ENCODE assay signal across 8 cellular contexts in genomic region chrX:130172127-130172834, GRCh38. TPM values are rescaled to one million over a fixed set of nuclear protein-coding genes. Genes with fewer than 3 reads are reported as not detected.
DNase-seq lines count a peak whose midpoint lies in the region; ATAC-seq, FAIRE-seq and TF ChIP-seq lines count a peak whose summit lies in the region.

No MANE protein-coding gene starts in this region.

- peak overlapping the region in 3 of 4 donors; percentile 24 to 68 (median 30) for H3K27ac ChIP-seq in gastrocnemius medialis

- TF ChIP-seq CTCF in fibroblast of the aortic adventitia (IDR thresholded peaks at IDR 0.05; ENCODE audit: insufficient read depth, low read length) (no peak), gastrocnemius medialis (IDR thresholded peaks at IDR 0.05 in 4 of 5, conservative IDR thresholded peaks at IDR 0.05 in 1 of 5) (no peak)

- intact Hi-C loops in gastrocnemius medialis (cut with DNase I; ENCODE audit: low total_unique reads) = no loop called here

- in situ Hi-C loops in gastrocnemius medialis (cut with MboI; ENCODE audit: low sequenced_read_pairs in 4 of 4) = no loop called here

- H3K27me3 ChIP-seq in gastrocnemius medialis = peaks cover 0 to 6% (median 5%) of the 10 kb centered on the region in 3 donors

- ATAC-seq in gastrocnemius medialis = no peak
- ATAC-seq in HG03442 (IDR thresholded peaks at IDR 0.05; ENCODE audit: unreplicated experiment) = no peak

- no peaks in the 10 kb centered on the region for H3K36me3 ChIP-seq in gastrocnemius medialis

- TF ChIP-seq POLR2A in gastrocnemius medialis (IDR thresholded peaks at IDR 0.05) = no peak

- H3K4me3 ChIP-seq in fibroblast of the aortic adventitia (ENCODE audit: low read depth, low read length) (peak overlapping the region; percentile 56), gastrocnemius medialis (peak overlapping the region; percentile 47 to 53 (median 51))

- DNase-seq in GM19239 (ENCODE audit: insufficient read length, low spot score) = no peak
- peak; percentile 31 for DNase-seq in SK-N-DZ (ENCODE audit: low spot score)
- no peak for DNase-seq in fibroblast of the aortic adventitia (ENCODE audit: low read depth)
- DNase-seq in gastrocnemius medialis = no peak
- no peak for DNase-seq in HTR-8/SVneo (ENCODE audit: insufficient read length, low spot score)
- DNase-seq in SW480 (ENCODE audit: low spot score) = no peak
- no peak for DNase-seq in SW 1271 (lab: John Stamatoyannopoulos, UW)

- no peaks in the 10 kb centered on the region for H3K4me1 ChIP-seq in gastrocnemius medialis

- FAIRE-seq in GM19239 (lab: Jason Lieb, UNC) (peak; percentile 52), HTR-8/SVneo (lab: Jason Lieb, UNC) (no peak)

- no peaks in the 10 kb centered on the region for H3K9me3 ChIP-seq in gastrocnemius medialis

RNA-seq across cellular contexts. Expression of gene RAB33A, which starts 0.5 kb away (rescaled TPM):
- 27.6 and 28.8 TPM in 2 replicates for polyA plus RNA-seq in SK-N-DZ (2014; cell fraction: cytosol; rRNA removed)
- 16.1 and 28.2 TPM in 2 replicates for polyA plus RNA-seq in SK-N-DZ (2014; cell fraction: nucleus; rRNA removed)
- total RNA-seq in fibroblast of the aortic adventitia (ENCODE audit: low replicate concordance) = 3.0 TPM in 1 of 2 replicates, not detected in the other
- not detected for total RNA-seq in gastrocnemius medialis

RNA-seq across cellular contexts. Expression of gene AIFM1, which starts 6.6 kb away (rescaled TPM):
- 29.8 and 31.4 TPM in 2 replicates for polyA plus RNA-seq in SK-N-DZ (2014; cell fraction: cytosol; rRNA removed)
- polyA plus RNA-seq in SK-N-DZ (2014; cell fraction: nucleus; rRNA removed) = 26.0 and 29.0 TPM in 2 replicates
- total RNA-seq in fibroblast of the aortic adventitia (ENCODE audit: low replicate concordance) (18.1 and 20.9 TPM in 2 replicates), gastrocnemius medialis (10 to 100 TPM; 18.9 to 50.1 (median 30.0) TPM)
